ENCODE assay signal across 17 cellular contexts in genomic region chr12:109871678-109872314, GRCh38. TPM values are rescaled to one million over a fixed set of nuclear protein-coding genes. Genes with fewer than 3 reads are reported as not detected.
DNase-seq lines count a peak whose midpoint lies in the region; ATAC-seq and TF ChIP-seq lines count a peak whose summit lies in the region.
"Had no signal": no experiment of that assay in that cellular context is flagged by ENCODE, and none has a peak within 500 bp of the region (broad histone marks: within the 10 kb centered on the region; RNA-seq: fewer than 3 reads in every experiment).

No MANE protein-coding gene starts in this region.

- POLR2A ChIA-PET in PC-3 (lab: Charles Lee; ENCODE audit: unreplicated experiment): no interaction called here

- WGBS in H9 (ENCODE audit: extremely low coverage, insufficient read length, low lambda C conversion rate): no CpG with 5 or more reads among the region's 7 CpGs

- H2BK20ac ChIP-seq in H9 (ENCODE audit: low read depth, low read length, poor library complexity, severe bottlenecking): no peak overlapping the region

- no TSS peak for BruUV-seq in PC-3 (replicated peaks; lab: Mats Ljungman, UMichigan)

- H3K27me3 Mint-ChIP-seq in H9 (ENCODE audit: low read depth) (no peaks in the 10 kb centered on the region), endothelial cell (ENCODE audit: unreplicated experiment) (no peaks in the 10 kb centered on the region), nephron progenitor cell (ENCODE audit: low read depth, poor library complexity) (peaks cover 6% of the 10 kb centered on the region)

- H3F3A ChIP-seq in PC-3 (ENCODE audit: low read length, unreplicated experiment): no peaks in the 10 kb centered on the region

- H2BK15ac ChIP-seq in H9 (ENCODE audit: low read depth, low read length): no peak overlapping the region

- H3K4me3 Mint-ChIP-seq in H9: no peak overlapping the region
- H3K4me3 Mint-ChIP-seq in endothelial cell (ENCODE audit: unreplicated experiment): peak overlapping the region; percentile 27
- no peak overlapping the region for H3K4me3 Mint-ChIP-seq in nephron progenitor cell

- H3K27ac ChIP-seq in C4-2B (0 out of 2 replicates have a peak overlapping the region, but pooled peaks have one; percentile 0), H9 (ENCODE audit: insufficient read length, low read depth, low read length) (no peak overlapping the region), PC-3 (ENCODE audit: low read length) (no peak overlapping the region)
- H3K27ac ChIP-seq: ascending aorta, gastrocnemius medialis, KMS-11, PC-9, uterus had no signal

- H2BK120ac ChIP-seq in H9 (ENCODE audit: low read depth, low read length, poor library complexity, severe bottlenecking): no peak overlapping the region

- H3K27me3 ChIP-seq in H9 (ENCODE audit: insufficient read depth, low read length) (no peaks in the 10 kb centered on the region), PC-3 (ENCODE audit: low read length) (no peaks in the 10 kb centered on the region)
- H3K27me3 ChIP-seq: ascending aorta, gastrocnemius medialis, uterus had no signal

- H3K4me2 ChIP-seq in H9 (ENCODE audit: insufficient read depth, insufficient read length, low read length): no peak overlapping the region
- no peak overlapping the region for H3K4me2 ChIP-seq in PC-3 (ENCODE audit: low read length)
- H3K4me2 ChIP-seq: KMS-11, PC-9 had no signal

- H3T11ph ChIP-seq in H9 (ENCODE audit: low read length): no peak overlapping the region

- no peak overlapping the region for H3K4ac ChIP-seq in H9 (ENCODE audit: low read depth, low read length)

- peaks cover 5 to 6% of the 10 kb centered on the region in 2 experiments; a peak in 1 of 4 replicates for H3K4me1 Mint-ChIP-seq in H9
- H3K4me1 Mint-ChIP-seq in endothelial cell (ENCODE audit: unreplicated experiment): peaks cover 35% of the 10 kb centered on the region
- peaks cover 29% of the 10 kb centered on the region for H3K4me1 Mint-ChIP-seq in nephron progenitor cell

- peaks cover 0 to 1% (median 0%) of the 10 kb centered on the region in 3 experiments; a peak in 2 of 7 replicates for H3K36me3 Mint-ChIP-seq in H9 (ENCODE audit: insufficient read depth in 1 of 3, low read depth in 3 of 3)
- peaks cover 16% of the 10 kb centered on the region for H3K36me3 Mint-ChIP-seq in endothelial cell (ENCODE audit: low read depth, unreplicated experiment)
- peaks cover 5% of the 10 kb centered on the region for H3K36me3 Mint-ChIP-seq in nephron progenitor cell (ENCODE audit: low read depth)

- H4K8ac ChIP-seq in H9 (replicated peaks; ENCODE audit: insufficient read length, low read depth, low read length): no peak overlapping the region

- CTCF ChIA-PET in PC-3 (lab: Charles Lee): interaction anchor here (0.6 kb wide), 1 partner anchor 66 kb away, joined by 5 read pairs; no protein-coding TSS in a partner anchor

- DNase-seq in H9 (no peak), endothelial cell (ENCODE audit: low spot score) (no peak), nephron progenitor cell (no peak), PC-3 (no peak), KG1 (lab: John Stamatoyannopoulos, UW) (no peak)
- DNase-seq in stimulated activated CD4-positive, alpha-beta T cell treated with anti-CD3 and anti-CD28 coated beads, Interleukin-12 subunit alpha, Interleukin-12 subunit beta, amount 100 ng/mL, for 4 hours: no peak
- DNase-seq: gastrocnemius medialis; NCI-H1694 treated with DMSO at 0.1 percent for 48 hours; NCI-H510A treated with DMSO at 0.1 percent for 48 hours; PC-9; stimulated activated CD4-positive, alpha-beta T cell treated with anti-CD3 and anti-CD28 coated beads, Interleukin-2, amount 100 ng/mL, for 48 hours; uterus had no signal

- no peaks in the 10 kb centered on the region for H3K9me2 ChIP-seq in PC-3 (replicated peaks; ENCODE audit: low read length)

- H4K20me1 ChIP-seq in H9 (ENCODE audit: control insufficient read depth, insufficient read depth, insufficient read length): no peaks in the 10 kb centered on the region
- H4K20me1 ChIP-seq in PC-3 (ENCODE audit: low read length): no peaks in the 10 kb centered on the region; the same call in 1 of the 2 replicates

- H4K5ac ChIP-seq in H9 (ENCODE audit: insufficient read length, low read depth, low read length): no peak overlapping the region

- H2AK5ac ChIP-seq in H9 (ENCODE audit: insufficient read length, low read length): no peak overlapping the region

- no peak overlapping the region for H3K18ac ChIP-seq in H9 (ENCODE audit: insufficient read length, low read depth, low read length)

- no peak overlapping the region for H2AFZ ChIP-seq in H9 (ENCODE audit: low read length)
- no peak overlapping the region for H2AFZ ChIP-seq in PC-3 (ENCODE audit: low read length)
- H2AFZ ChIP-seq: PC-9 had no signal

- H3K27ac Mint-ChIP-seq in H9: no peak overlapping the region; a peak in 1 of 7 replicates
- peak overlapping the region; percentile 94 for H3K27ac Mint-ChIP-seq in endothelial cell (ENCODE audit: unreplicated experiment)
- H3K27ac Mint-ChIP-seq in nephron progenitor cell: peak overlapping the region; percentile 31

- ATAC-seq in PC-3 (no peak), HG03571 (IDR thresholded peaks at IDR 0.05; ENCODE audit: unreplicated experiment) (no peak)
- ATAC-seq: gastrocnemius medialis, GM12878 had no signal

- intact Hi-C loops in PC-3 (cut with micrococcal nuclease): no loop called here

- H3K4me3 ChIP-seq in PC-3 (ENCODE audit: low read length): no peak overlapping the region
- H3K4me3 ChIP-seq: ascending aorta, gastrocnemius medialis, GM12878, PC-9, uterus had no signal

- H3K4me1 ChIP-seq in H9 (ENCODE audit: insufficient read depth, low read length) (no peaks in the 10 kb centered on the region), PC-3 (ENCODE audit: insufficient read depth, low read length) (peaks cover 18% of the 10 kb centered on the region)
- H3K4me1 ChIP-seq: ascending aorta, gastrocnemius medialis, uterus had no signal

- H2BK5ac ChIP-seq in H9 (ENCODE audit: insufficient read length, low read length): no peak overlapping the region

- H3K9me3 Mint-ChIP-seq in H9 (no peaks in the 10 kb centered on the region), endothelial cell (ENCODE audit: unreplicated experiment) (no peaks in the 10 kb centered on the region), nephron progenitor cell (no peaks in the 10 kb centered on the region)

- H3K56ac ChIP-seq in H9 (ENCODE audit: insufficient read length, low read depth, low read length): no peak overlapping the region

- no peak overlapping the region for H4K91ac ChIP-seq in H9 (ENCODE audit: insufficient read length, low read depth, low read length)

- H3K14ac ChIP-seq in H9 (ENCODE audit: insufficient read depth, low read length): peak overlapping the region; percentile 58; the same call in 1 of the 2 replicates

- H3K23ac ChIP-seq in H9 (ENCODE audit: insufficient read length, low read depth, low read length): no peak overlapping the region

- H3K9ac ChIP-seq in H9 (ENCODE audit: extremely low read depth, insufficient read length, low read length): no peak overlapping the region
- no peak overlapping the region for H3K9ac ChIP-seq in PC-3 (ENCODE audit: low read length)
- H3K9ac ChIP-seq: KMS-11 had no signal

- no peaks in the 10 kb centered on the region; the same call in 1 of the 2 replicates for H3K79me2 ChIP-seq in H9 (ENCODE audit: insufficient read depth, low read length)
- peaks cover 26% of the 10 kb centered on the region for H3K79me2 ChIP-seq in PC-3 (ENCODE audit: low read length)

- H3K23me2 ChIP-seq in H9 (ENCODE audit: insufficient read length, low read depth, low read length, poor library complexity, severe bottlenecking): no peaks in the 10 kb centered on the region

- peaks cover 5% of the 10 kb centered on the region; the same call in 1 of the 2 replicates for H3K36me3 ChIP-seq in PC-3 (ENCODE audit: low read depth, low read length)
- H3K36me3 ChIP-seq: gastrocnemius medialis, uterus had no signal

- no peak overlapping the region for H2BK12ac ChIP-seq in H9 (ENCODE audit: insufficient read length, low read depth, low read length)

- no peaks in the 10 kb centered on the region for H3K9me3 ChIP-seq in H9 (ENCODE audit: control insufficient read depth, low read depth, low read length)
- H3K9me3 ChIP-seq in PC-3 (ENCODE audit: low read length): no peaks in the 10 kb centered on the region
- H3K9me3 ChIP-seq: ascending aorta, gastrocnemius medialis, uterus had no signal

- H3K79me1 ChIP-seq in H9 (ENCODE audit: insufficient read depth, low read depth, low read length, poor library complexity, severe bottlenecking): peaks cover 2% of the 10 kb centered on the region

- TF ChIP-seq CTCF in C4-2B (conservative IDR thresholded peaks at IDR 0.05) (no peak), H9 (conservative IDR thresholded peaks at IDR 0.05) (no peak), endothelial cell (IDR thresholded peaks at IDR 0.05; ENCODE audit: unreplicated experiment) (no peak), nephron progenitor cell (IDR thresholded peaks at IDR 0.05) (no peak), PC-3 (conservative IDR thresholded peaks at IDR 0.05; ENCODE audit: low read depth, low read length) (no peak)

RNA-seq across cellular contexts. Expression of gene GLTP, which starts 8.5 kb away (rescaled TPM):
- total RNA-seq in H9 (2021): 15.5 and 15.7 TPM in 2 replicates
- 51.2 TPM for total RNA-seq in endothelial cell (ENCODE audit: unreplicated experiment)
- total RNA-seq in PC-3 (2014; rRNA removed): 78.2 and 82.6 TPM in 2 replicates

RNA-seq across cellular contexts. Expression of gene TCHP, which starts 28.3 kb away (rescaled TPM):
- total RNA-seq in H9 (2021): 12.6 and 13.3 TPM in 2 replicates
- 20.8 TPM for total RNA-seq in endothelial cell (ENCODE audit: unreplicated experiment)
- total RNA-seq in PC-3 (2014; rRNA removed): 21.6 and 42.8 TPM in 2 replicates

RNA-seq across cellular contexts. Expression of gene TRPV4, which starts 38.6 kb away (rescaled TPM):
- total RNA-seq in H9 (2021) (4.9 TPM in 2 replicates), endothelial cell (ENCODE audit: unreplicated experiment) (7.0 TPM), PC-3 (2014; rRNA removed) (1.6 and 2.4 TPM in 2 replicates)
- total RNA-seq: ascending aorta, gastrocnemius medialis, GM12878 had no signal

Comparison
In these comparisons a context has a peak if more than half of its experiments do, and no peak if none do; other contexts are left out.
1. H3K27ac Mint-ChIP-seq: peak in endothelial cell (single experiment) and nephron progenitor cell (single experiment); none in H9 (0 of 3).